In the genomic region with DNA sequence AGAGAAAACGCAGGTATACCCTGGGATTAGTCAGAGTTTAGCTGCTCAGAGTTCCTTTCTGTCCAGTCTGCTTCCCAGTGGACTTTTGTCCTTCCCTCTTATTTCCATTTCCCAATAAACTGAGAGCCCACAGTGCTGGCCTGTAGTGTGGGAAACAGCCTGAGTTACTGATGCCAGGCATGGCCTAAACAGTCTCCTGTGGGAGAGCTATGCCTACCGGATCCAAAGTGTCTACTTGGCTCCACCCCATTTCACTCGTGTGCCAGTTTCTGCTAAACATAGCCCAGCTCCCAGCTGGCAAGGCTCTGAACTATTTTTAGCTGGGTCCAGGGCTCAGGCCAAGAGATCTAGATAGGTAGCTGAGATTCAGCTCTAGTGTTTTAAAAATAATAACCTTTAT, we compare ENCODE assay signal across 1 cellular context.
TF ChIP-seq lines count a peak whose summit lies in the region.

No MANE protein-coding gene starts in this region.

TF ChIP-seq in H1, 55 proteins besides CTCF, POLR2A, EP300 and RAD21 (continued from another document):
- TF ChIP-seq POU5F1 (IDR thresholded peaks at IDR 0.05; ENCODE audit: low read depth, low read length) (no peak), RXRA (IDR thresholded peaks at IDR 0.05; ENCODE audit: insufficient read depth, low read depth, low read length) (no peak)
- TF ChIP-seq, protein P1, sequence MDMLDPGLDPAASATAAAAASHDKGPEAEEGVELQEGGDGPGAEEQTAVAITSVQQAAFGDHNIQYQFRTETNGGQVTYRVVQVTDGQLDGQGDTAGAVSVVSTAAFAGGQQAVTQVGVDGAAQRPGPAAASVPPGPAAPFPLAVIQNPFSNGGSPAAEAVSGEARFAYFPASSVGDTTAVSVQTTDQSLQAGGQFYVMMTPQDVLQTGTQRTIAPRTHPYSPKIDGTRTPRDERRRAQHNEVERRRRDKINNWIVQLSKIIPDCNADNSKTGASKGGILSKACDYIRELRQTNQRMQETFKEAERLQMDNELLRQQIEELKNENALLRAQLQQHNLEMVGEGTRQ (IDR thresholded peaks at IDR 0.05; ENCODE audit: low read length): no peak
- TF ChIP-seq, protein P2, sequence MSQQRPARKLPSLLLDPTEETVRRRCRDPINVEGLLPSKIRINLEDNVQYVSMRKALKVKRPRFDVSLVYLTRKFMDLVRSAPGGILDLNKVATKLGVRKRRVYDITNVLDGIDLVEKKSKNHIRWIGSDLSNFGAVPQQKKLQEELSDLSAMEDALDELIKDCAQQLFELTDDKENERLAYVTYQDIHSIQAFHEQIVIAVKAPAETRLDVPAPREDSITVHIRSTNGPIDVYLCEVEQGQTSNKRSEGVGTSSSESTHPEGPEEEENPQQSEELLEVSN (IDR thresholded peaks at IDR 0.05): no peak
